In genomic region chr5:6373081-6373846, GRCh38 we compare ENCODE assay signal across 1 cellular context.
TF ChIP-seq lines count a peak whose summit lies in the region.

No MANE protein-coding gene starts in this region.

TF ChIP-seq in WTC11, 78 proteins besides CTCF, POLR2A, EP300 and RAD21 (continued from another document):
- TF ChIP-seq PRDM15 (CRISPR knock-in tag; IDR thresholded peaks at IDR 0.05) (no peak), SOX15 (CRISPR knock-in tag; IDR thresholded peaks at IDR 0.05) (no peak)
